ENCODE assay signal across 1 cellular context in the genomic region with DNA sequence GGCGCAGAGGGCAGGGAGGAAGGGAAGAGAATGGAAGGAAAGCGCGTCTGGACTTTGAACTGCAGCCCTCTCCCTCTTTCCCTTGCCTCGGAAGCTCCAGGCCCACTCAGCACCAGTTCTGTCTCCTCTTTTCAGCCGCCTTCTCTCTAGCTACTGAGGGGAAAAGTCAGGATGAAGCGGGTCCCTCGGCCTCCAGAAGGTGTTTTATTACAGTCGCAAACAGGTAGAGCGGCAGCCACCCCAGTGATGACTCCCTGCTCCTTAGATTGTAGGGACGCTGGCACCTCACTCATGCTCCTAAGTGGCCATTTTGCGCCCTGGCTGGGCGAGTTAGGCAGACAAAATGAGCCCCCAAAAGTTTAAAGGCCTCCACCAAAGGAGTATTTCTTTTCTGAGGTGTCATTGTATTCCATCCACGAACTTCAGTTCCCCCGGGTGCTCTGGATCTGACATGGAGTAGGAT.
TF ChIP-seq lines count a peak whose summit lies in the region.

No MANE protein-coding gene starts in this region.

TF ChIP-seq in H1, 55 proteins besides CTCF, POLR2A, EP300 and RAD21 (continued from another document):
- TF ChIP-seq RBBP5 (IDR thresholded peaks at IDR 0.05; ENCODE audit: borderline replicate concordance, low read depth, low read length), result 0 out of 2 replicates have a peak, but pooled peaks have one; percentile 22
- no peak for TF ChIP-seq RNF2 (IDR thresholded peaks at IDR 0.05; ENCODE audit: borderline replicate concordance, low read depth, low read length, missing control alignments, poor library complexity, severe bottlenecking)
- no peak for TF ChIP-seq MAFK (IDR thresholded peaks at IDR 0.05; ENCODE audit: low read depth, low read length)
- no peak for TF ChIP-seq TCF12 (IDR thresholded peaks at IDR 0.05; ENCODE audit: low read depth, low read length)
- TF ChIP-seq YY1 (IDR thresholded peaks at IDR 0.05; ENCODE audit: low read depth, low read length), result peak; percentile 88
- TF ChIP-seq POLR2AphosphoS5 (IDR thresholded peaks at IDR 0.05; ENCODE audit: low read depth, low read length), result peak; percentile 25; the same call in 1 of the 2 replicates
- TF ChIP-seq KDM1A (IDR thresholded peaks at IDR 0.05; ENCODE audit: borderline replicate concordance, low read length), result no peak
- TF ChIP-seq, protein P1, sequence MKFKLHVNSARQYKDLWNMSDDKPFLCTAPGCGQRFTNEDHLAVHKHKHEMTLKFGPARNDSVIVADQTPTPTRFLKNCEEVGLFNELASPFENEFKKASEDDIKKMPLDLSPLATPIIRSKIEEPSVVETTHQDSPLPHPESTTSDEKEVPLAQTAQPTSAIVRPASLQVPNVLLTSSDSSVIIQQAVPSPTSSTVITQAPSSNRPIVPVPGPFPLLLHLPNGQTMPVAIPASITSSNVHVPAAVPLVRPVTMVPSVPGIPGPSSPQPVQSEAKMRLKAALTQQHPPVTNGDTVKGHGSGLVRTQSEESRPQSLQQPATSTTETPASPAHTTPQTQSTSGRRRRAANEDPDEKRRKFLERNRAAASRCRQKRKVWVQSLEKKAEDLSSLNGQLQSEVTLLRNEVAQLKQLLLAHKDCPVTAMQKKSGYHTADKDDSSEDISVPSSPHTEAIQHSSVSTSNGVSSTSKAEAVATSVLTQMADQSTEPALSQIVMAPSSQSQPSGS (IDR thresholded peaks at IDR 0.05; ENCODE audit: low read length), result 0 out of 2 replicates have a peak, but pooled peaks have one; percentile 44
